Comparison of ENCODE assay signal across 9 cellular contexts in genomic region chr1:63124666-63125191, GRCh38.
DNase-seq lines count a peak whose midpoint lies in the region; ATAC-seq, FAIRE-seq and TF ChIP-seq lines count a peak whose summit lies in the region.
"Had no signal": no experiment of that assay in that cellular context is flagged by ENCODE, and none has a peak within 500 bp of the region (broad histone marks: within the 10 kb centered on the region; RNA-seq: fewer than 3 reads in every experiment).

No MANE protein-coding gene starts in this region.

- TF ChIP-seq CTCF in K562 (IDR thresholded peaks at IDR 0.05 in 2 of 3, conservative IDR thresholded peaks at IDR 0.05 in 1 of 3; ENCODE audit: insufficient read depth in 2 of 3, low read depth in 1 of 3, low read length in 3 of 3) = no peak
- no peak for TF ChIP-seq CTCF in sigmoid colon (IDR thresholded peaks at IDR 0.05)
- TF ChIP-seq CTCF in GM23338 (conservative IDR thresholded peaks at IDR 0.05; ENCODE audit: low read depth in 2 of 2) = no peak

- H2AFZ ChIP-seq in K562 (ENCODE audit: low read depth, low read length) (no peak overlapping the region), GM23338 (no peak overlapping the region)

- intact Hi-C loops in K562 (cut with micrococcal nuclease) (no loop called here), sigmoid colon (cut with DNase I) (no loop called here)

- H3K79me2 ChIP-seq in K562 (ENCODE audit: control insufficient read depth, insufficient read depth, low read length) (no peaks in the 10 kb centered on the region), GM23338 (replicated peaks; ENCODE audit: insufficient read depth) (no peaks in the 10 kb centered on the region)

- peak; percentile 11 for FAIRE-seq in K562 (lab: Jason Lieb, UNC)

- H3K4me2 ChIP-seq in K562 (ENCODE audit: insufficient read depth, low read length) (no peak overlapping the region), GM23338 (no peak overlapping the region)

- 0% methylated on average over 3 of the region's 3 CpGs for WGBS in K562 (ENCODE audit: insufficient coverage, low coverage, missing lambda C conversion rate)
- WGBS in sigmoid colon, 2 donors = 63 to 78% methylated on average over 3 of the region's 3 CpGs

- peaks cover 6 to 8% of the 10 kb centered on the region in 2 experiments; a peak in 3 of 5 replicates for H3K27me3 ChIP-seq in K562 (ENCODE audit: control insufficient read depth in 2 of 2, insufficient read depth in 2 of 2, low read length in 2 of 2)
- no peaks in the 10 kb centered on the region for H3K27me3 ChIP-seq in sigmoid colon
- H3K27me3 ChIP-seq in GM23338 (ENCODE audit: insufficient read depth) = no peaks in the 10 kb centered on the region

- H3K4me1 ChIP-seq in K562 (replicated peaks in 1 of 2; ENCODE audit: control insufficient read depth in 2 of 2, insufficient read depth in 2 of 2, low read length in 2 of 2) = no peaks in the 10 kb centered on the region; a peak in 2 of 5 replicates
- no peaks in the 10 kb centered on the region for H3K4me1 ChIP-seq in sigmoid colon
- H3K4me1 ChIP-seq in GM23338 (ENCODE audit: insufficient read depth) = peaks cover 9% of the 10 kb centered on the region

- H3K27ac Mint-ChIP-seq in GM23338 = no peak overlapping the region

- no peaks in the 10 kb centered on the region for H3K36me3 Mint-ChIP-seq in GM23338 (ENCODE audit: low read depth)

- POLR2A ChIA-PET in K562 (lab: Yijun Ruan, JAX) = no interaction called here

- CTCF ChIA-PET in K562 (lab: Yijun Ruan, JAX; ENCODE audit: low intra/inter-chr PET ratio) = no interaction called here

- in situ Hi-C loops in K562 (cut with MboI) = no loop called here

- TF ChIP-seq EP300 in K562 (IDR thresholded peaks at IDR 0.05; ENCODE audit: low read length) (no peak), sigmoid colon (IDR thresholded peaks at IDR 0.05) (no peak)

- no peaks in the 10 kb centered on the region for H3K9me3 Mint-ChIP-seq in GM23338

- no peak overlapping the region for H3K4me3 Mint-ChIP-seq in GM23338

- H3K4me1 Mint-ChIP-seq in GM23338 = peaks cover 9% of the 10 kb centered on the region

- peak; percentile 83 for ATAC-seq in GM19351 (IDR thresholded peaks at IDR 0.05; ENCODE audit: unreplicated experiment)
- peak; percentile 91 for ATAC-seq in HG03108 (IDR thresholded peaks at IDR 0.05; ENCODE audit: unreplicated experiment)
- ATAC-seq in K562 = no peak
- no peak for ATAC-seq in GM23338

- H3K9me2 ChIP-seq in GM23338 (ENCODE audit: insufficient read depth) = no peaks in the 10 kb centered on the region

- H3K36me3 ChIP-seq in K562 (ENCODE audit: control insufficient read depth, insufficient read depth, low read length) = no peaks in the 10 kb centered on the region
- no peaks in the 10 kb centered on the region for H3K36me3 ChIP-seq in sigmoid colon
- no peaks in the 10 kb centered on the region for H3K36me3 ChIP-seq in GM23338 (ENCODE audit: insufficient read depth)

- DNase-seq in K562 (ENCODE audit: extremely low read depth in 1 of 4, low spot score in 3 of 4) (no peak), pons (ENCODE audit: low spot score) (peak; percentile 98), NCI-H2227 (lab: John Stamatoyannopoulos, UW; ENCODE audit: unreplicated experiment) (no peak), sigmoid colon (no peak), GM23338 (ENCODE audit: low spot score) (no peak)
- no peak for DNase-seq in activated CD4-positive, alpha-beta T cell treated with anti-CD3 and anti-CD28 coated beads, Interleukin-2, amount 50 U/mL, for 48 hours

- H3K9me1 ChIP-seq in K562 (ENCODE audit: control insufficient read depth, insufficient read depth, low read length) = no peaks in the 10 kb centered on the region

- peaks cover 3% of the 10 kb centered on the region for H3K27me3 Mint-ChIP-seq in GM23338 (ENCODE audit: insufficient read depth, low read depth, poor library complexity)

- no peak overlapping the region for H3K9ac ChIP-seq in K562 (ENCODE audit: insufficient read depth in 1 of 2, low read depth in 2 of 2, low read length in 2 of 2)

- H3K9me3 ChIP-seq in K562 (replicated peaks; ENCODE audit: control insufficient read depth, insufficient read depth, low read depth, low read length) (no peaks in the 10 kb centered on the region), sigmoid colon (no peaks in the 10 kb centered on the region)

- BruUV-seq in K562 (replicated peaks; lab: Mats Ljungman, UMichigan) = no TSS peak

- no peaks in the 10 kb centered on the region for H3F3A ChIP-seq in GM23338 (replicated peaks; ENCODE audit: low read depth)

- no peaks in the 10 kb centered on the region; the same call in 1 of the 2 replicates for H4K20me1 ChIP-seq in K562 (replicated peaks; ENCODE audit: control insufficient read depth, insufficient read depth, low read length)
- H4K20me1 ChIP-seq in GM23338 (replicated peaks; ENCODE audit: insufficient read depth) = no peaks in the 10 kb centered on the region

- no peak for TF ChIP-seq POLR2A in K562 (conservative IDR thresholded peaks at IDR 0.05)
- TF ChIP-seq POLR2A in sigmoid colon (IDR thresholded peaks at IDR 0.05) = no peak

- no peak for TF ChIP-seq RAD21 in K562 (CRISPR knock-in tag; conservative IDR thresholded peaks at IDR 0.05 in 1 of 2, IDR thresholded peaks at IDR 0.05 in 1 of 2)

- H3K27ac ChIP-seq in K562 (ENCODE audit: extremely low read depth, low read depth, low read length) (no peak overlapping the region), sigmoid colon (no peak overlapping the region), GM23338 (ENCODE audit: low read depth) (no peak overlapping the region)

- H3K4me3 ChIP-seq in K562 (no peak overlapping the region), sigmoid colon (no peak overlapping the region), GM23338 (no peak overlapping the region)
- H3K4me3 ChIP-seq: lung had no signal

TF ChIP-seq in K562, 482 proteins besides CTCF, POLR2A, EP300 and RAD21:
- TF ChIP-seq MECOM (CRISPR knock-in tag; IDR thresholded peaks at IDR 0.05) (no peak), NFE2 (IDR thresholded peaks at IDR 0.05; ENCODE audit: low read depth) (0 out of 2 replicates have a peak, but pooled peaks have one; percentile 33)

TF ChIP-seq in GM23338, 12 proteins besides CTCF, POLR2A, EP300 and RAD21:
- TF ChIP-seq ZNF462 (CRISPR knock-in tag; IDR thresholded peaks at IDR 0.05) (no peak), ZNF331 (CRISPR knock-in tag; IDR thresholded peaks at IDR 0.05; ENCODE audit: low read depth) (no peak), POLR2AphosphoS5 (IDR thresholded peaks at IDR 0.05; ENCODE audit: low read depth) (no peak)

Comparison
In these comparisons a context has a peak if more than half of its experiments do, and no peak if none do; other contexts are left out.
1. ATAC-seq: peak in GM19351 (single experiment) and HG03108 (single experiment); none in K562 (single experiment) and GM23338 (single experiment).